Comparison of ENCODE assay signal across 1 cellular context in genomic region chr11:83071641-83072591, GRCh38.
TF ChIP-seq lines count a peak whose summit lies in the region.

RAB30 (minus strand) TSS chr11:83071897; CDS start chr11:82997316, 74,581 bp downstream.

TF ChIP-seq in HepG2, 621 proteins besides CTCF, POLR2A, EP300 and RAD21 (continued from another document and continues in another):
- TF ChIP-seq ZNF280B (CRISPR knock-in tag; IDR thresholded peaks at IDR 0.05; ENCODE audit: borderline replicate concordance) (peak; percentile 52; the same call in 1 of the 2 replicates), U2AF1 (optimal IDR thresholded peaks at IDR 0.05; ENCODE audit: low read depth, low read length) (no peak), EEA1 (CRISPR knock-in tag; IDR thresholded peaks at IDR 0.05; ENCODE audit: borderline replicate concordance) (no peak), HOXA9 (CRISPR knock-in tag; IDR thresholded peaks at IDR 0.05; ENCODE audit: borderline replicate concordance) (no peak), ZSCAN9 (CRISPR knock-in tag; IDR thresholded peaks at IDR 0.05; ENCODE audit: borderline replicate concordance) (peak; percentile 73; the same call in 1 of the 2 replicates), UBTF (CRISPR knock-in tag; IDR thresholded peaks at IDR 0.05) (peak; percentile 92), ZNF333 (CRISPR knock-in tag; IDR thresholded peaks at IDR 0.05; ENCODE audit: borderline replicate concordance) (peak; percentile 33; the same call in 1 of the 2 replicates), ATAD3A (CRISPR knock-in tag; IDR thresholded peaks at IDR 0.05) (no peak), ZNF335 (CRISPR knock-in tag; IDR thresholded peaks at IDR 0.05) (peak; percentile 35; the same call in 1 of the 2 replicates), SATB2 (CRISPR knock-in tag; IDR thresholded peaks at IDR 0.05) (no peak), HDAC1 (CRISPR knock-in tag; IDR thresholded peaks at IDR 0.05) (peak; percentile 88), HNF4A (CRISPR knock-in tag; IDR thresholded peaks at IDR 0.05) (peak; percentile 52), ZNF788 (CRISPR knock-in tag; IDR thresholded peaks at IDR 0.05; ENCODE audit: borderline replicate concordance) (peak; percentile 86; the same call in 1 of the 2 replicates), TAF1 (CRISPR knock-in tag; IDR thresholded peaks at IDR 0.05) (peak; percentile 88), ZNF770 (CRISPR knock-in tag; IDR thresholded peaks at IDR 0.05) (0 out of 2 replicates have a peak, but pooled peaks have one; percentile 23), FLYWCH1 (CRISPR knock-in tag; IDR thresholded peaks at IDR 0.05) (peak; percentile 68; the same call in 1 of the 2 replicates), TARDBP (CRISPR knock-in tag; IDR thresholded peaks at IDR 0.05) (peak; percentile 58; the same call in 1 of the 2 replicates), HIVEP1 (CRISPR knock-in tag; IDR thresholded peaks at IDR 0.05) (0 out of 2 replicates have a peak, but pooled peaks have one; percentile 24), POGZ (CRISPR knock-in tag; IDR thresholded peaks at IDR 0.05) (peak; percentile 66; the same call in 1 of the 2 replicates), SIN3A (IDR thresholded peaks at IDR 0.05; ENCODE audit: borderline replicate concordance, low read depth, low read length) (peak; percentile 71; the same call in 1 of the 2 replicates), CREM (IDR thresholded peaks at IDR 0.05) (peak; percentile 96), CREM (CRISPR knock-in tag; IDR thresholded peaks at IDR 0.05) (no peak), ZNF407 (CRISPR knock-in tag; IDR thresholded peaks at IDR 0.05; ENCODE audit: not compliant biosample characterization) (peak; percentile 30), ZNF569 (CRISPR knock-in tag; IDR thresholded peaks at IDR 0.05; ENCODE audit: borderline replicate concordance) (no peak), IRX3 (CRISPR knock-in tag; IDR thresholded peaks at IDR 0.05; ENCODE audit: borderline replicate concordance, low read depth) (no peak), ZNF768 (CRISPR knock-in tag; IDR thresholded peaks at IDR 0.05) (peak; percentile 7; the same call in 1 of the 2 replicates), ZBTB7B (CRISPR knock-in tag; IDR thresholded peaks at IDR 0.05) (peak; percentile 70), ZNF670 (CRISPR knock-in tag; IDR thresholded peaks at IDR 0.05; ENCODE audit: borderline replicate concordance) (peak; percentile 76), KMT2B (CRISPR knock-in tag; IDR thresholded peaks at IDR 0.05) (peak; percentile 81), PCBP1 (IDR thresholded peaks at IDR 0.05; ENCODE audit: borderline replicate concordance, low read depth, low read length) (no peak), MIXL1 (CRISPR knock-in tag; IDR thresholded peaks at IDR 0.05) (peak; percentile 73; the same call in 1 of the 2 replicates), ZKSCAN1 (IDR thresholded peaks at IDR 0.05; ENCODE audit: low read length) (0 out of 2 replicates have a peak, but pooled peaks have one; percentile 40), ZMAT5 (CRISPR knock-in tag; IDR thresholded peaks at IDR 0.05; ENCODE audit: borderline replicate concordance, low read depth) (no peak), ZNF749 (CRISPR knock-in tag; IDR thresholded peaks at IDR 0.05; ENCODE audit: borderline replicate concordance) (0 out of 2 replicates have a peak, but pooled peaks have one; percentile 52), ZMYM3 (CRISPR knock-in tag; IDR thresholded peaks at IDR 0.05) (0 out of 2 replicates have a peak, but pooled peaks have one; percentile 38), DNMT1 (CRISPR knock-in tag; IDR thresholded peaks at IDR 0.05) (no peak), ZNF644 (CRISPR knock-in tag; IDR thresholded peaks at IDR 0.05; ENCODE audit: low read depth) (peak; percentile 60; the same call in 1 of the 2 replicates), HBP1 (CRISPR knock-in tag; IDR thresholded peaks at IDR 0.05; ENCODE audit: low read depth) (peak; percentile 80; the same call in 1 of the 2 replicates), HOMEZ (CRISPR knock-in tag; IDR thresholded peaks at IDR 0.05; ENCODE audit: low read depth) (0 out of 2 replicates have a peak, but pooled peaks have one; percentile 53), ZNF280D (CRISPR knock-in tag; IDR thresholded peaks at IDR 0.05) (peak; percentile 13; the same call in 1 of the 2 replicates)
